17 cellular contexts compared by ENCODE assay signal in the genomic region with DNA sequence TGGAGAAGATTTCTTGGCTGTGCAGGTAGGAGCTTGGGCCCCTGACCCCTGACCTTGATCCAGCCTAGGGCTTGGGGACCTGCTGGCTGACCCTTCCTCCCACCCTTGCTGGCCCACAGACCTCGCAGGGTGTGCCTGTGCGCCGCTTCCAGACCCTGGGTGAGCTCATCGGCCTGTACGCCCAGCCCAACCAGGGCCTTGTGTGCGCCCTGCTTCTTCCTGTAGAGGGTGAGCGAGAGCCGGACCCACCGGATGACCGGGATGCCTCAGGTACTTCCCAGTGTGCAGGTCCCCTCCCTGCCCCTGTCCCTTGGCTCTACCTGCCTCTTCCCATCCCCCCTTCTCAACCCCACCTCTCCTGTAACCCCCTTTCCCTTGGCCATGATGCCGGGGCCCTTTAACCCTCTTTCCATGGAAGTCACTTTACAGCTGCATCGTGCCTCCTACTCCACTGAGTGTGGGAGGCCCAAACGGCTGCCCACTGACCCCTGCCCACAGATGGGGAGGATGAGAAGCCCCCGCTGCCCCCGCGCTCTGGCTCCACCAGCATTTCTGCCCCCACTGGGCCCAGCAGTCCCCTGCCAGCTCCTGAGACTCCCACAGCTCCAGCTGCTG. TPM values are rescaled to one million over a fixed set of nuclear protein-coding genes. Genes with fewer than 3 reads are reported as not detected.
DNase-seq lines count a peak whose midpoint lies in the region; ATAC-seq, FAIRE-seq and TF ChIP-seq lines count a peak whose summit lies in the region.
"Had no signal": no experiment of that assay in that cellular context is flagged by ENCODE, and none has a peak within 500 bp of the region (broad histone marks: within the 10 kb centered on the region; RNA-seq: fewer than 3 reads in every experiment).

No MANE protein-coding gene starts in this region.

- H3K4me1 Mint-ChIP-seq in activated naive CD8-positive, alpha-beta T cell treated with anti-CD3 and anti-CD28 coated beads, Interleukin-2, amount 10 ng/mL, durations not matched to agents 7 days and 5 days, result peaks cover 13% of the 10 kb centered on the region
- H3K4me1 Mint-ChIP-seq in activated naive CD8-positive, alpha-beta T cell treated with anti-CD3 and anti-CD28 coated beads, Interleukin-2, amount 50 U/mL, for 24 hours, result peaks cover 14% of the 10 kb centered on the region

- POLR2A ChIA-PET in activated naive CD8-positive, alpha-beta T cell treated with anti-CD3 and anti-CD28 coated beads, Interleukin-2, amount 10 ng/mL, durations not matched to agents 7 days and 5 days (lab: Charles Lee), result no interaction called here

- TF ChIP-seq EP300 in suprapubic skin (IDR thresholded peaks at IDR 0.05), result no peak

- H3K4me1 ChIP-seq in kidney (ENCODE audit: control insufficient read depth in 1 of 2, insufficient read depth in 1 of 2, low read depth in 1 of 2, low read length in 2 of 2), result peaks cover 5 to 13% of the 10 kb centered on the region in 2 donors
- H3K4me1 ChIP-seq in suprapubic skin, result peaks cover 27% of the 10 kb centered on the region

- H3K4me3 ChIP-seq in astrocyte of the cerebellum (ENCODE audit: low read depth, low read length) (no peak overlapping the region), kidney (ENCODE audit: low read length in 2 of 2) (no peak overlapping the region), suprapubic skin (no peak overlapping the region)

- no peaks in the 10 kb centered on the region for H3K27me3 ChIP-seq in suprapubic skin

- intact Hi-C loops in kidney (cut with DNase I), result no loop called here

- 84% methylated on average over 11 of the region's 16 CpGs for WGBS in suprapubic skin

- peaks cover 5% of the 10 kb centered on the region for H3K36me3 Mint-ChIP-seq in activated naive CD8-positive, alpha-beta T cell treated with anti-CD3 and anti-CD28 coated beads, Interleukin-2, amount 10 ng/mL, durations not matched to agents 7 days and 5 days
- peaks cover 6% of the 10 kb centered on the region for H3K36me3 Mint-ChIP-seq in activated naive CD8-positive, alpha-beta T cell treated with anti-CD3 and anti-CD28 coated beads, Interleukin-2, amount 50 U/mL, for 24 hours (ENCODE audit: low read depth)

- no peaks in the 10 kb centered on the region for H3K9me3 Mint-ChIP-seq in activated naive CD8-positive, alpha-beta T cell treated with anti-CD3 and anti-CD28 coated beads, Interleukin-2, amount 10 ng/mL, durations not matched to agents 7 days and 5 days
- no peaks in the 10 kb centered on the region for H3K9me3 Mint-ChIP-seq in activated naive CD8-positive, alpha-beta T cell treated with anti-CD3 and anti-CD28 coated beads, Interleukin-2, amount 50 U/mL, for 24 hours
- H3K9me3 Mint-ChIP-seq: activated naive CD4-positive, alpha-beta T cell treated with anti-CD3 and anti-CD28 coated beads, Interleukin-2, amount 50 U/mL, for 72 hours; stimulated activated naive CD8-positive, alpha-beta T cell treated with anti-CD3 and anti-CD28 coated beads, Interleukin-15, Interleukin-2, amounts not matched to agents 100 ng/mL and 50 ng/mL, for 24 hours had no signal

- no peak for FAIRE-seq in kidney (lab: Jason Lieb, UNC)

- no peak for ATAC-seq in activated naive CD8-positive, alpha-beta T cell treated with anti-CD3 and anti-CD28 coated beads, Interleukin-2, amount 10 ng/mL, durations not matched to agents 7 days and 5 days (ENCODE audit: low read depth)
- no peak for ATAC-seq in activated naive CD8-positive, alpha-beta T cell treated with anti-CD3 and anti-CD28 coated beads, Interleukin-2, amount 50 U/mL, for 24 hours
- no peak for ATAC-seq in HG02678 (IDR thresholded peaks at IDR 0.05; ENCODE audit: unreplicated experiment)
- ATAC-seq: activated naive CD4-positive, alpha-beta T cell treated with anti-CD3 and anti-CD28 coated beads, Interleukin-2, amount 50 U/mL, for 72 hours had no signal

- H3K36me3 ChIP-seq in kidney (ENCODE audit: control insufficient read depth in 1 of 2, insufficient read depth in 2 of 2, low read length in 2 of 2), result peaks cover 35 to 51% of the 10 kb centered on the region in 2 donors
- peaks cover 55% of the 10 kb centered on the region for H3K36me3 ChIP-seq in suprapubic skin

- TF ChIP-seq CTCF in astrocyte of the cerebellum (IDR thresholded peaks at IDR 0.05; ENCODE audit: low read depth, low read length, missing control alignments), result peak; percentile 12
- peak; percentile 3 for TF ChIP-seq CTCF in kidney (IDR thresholded peaks at IDR 0.05; ENCODE audit: borderline replicate concordance, extremely low read depth, insufficient read depth)
- peak in 1 of 2 donors; percentile 19 for TF ChIP-seq CTCF in suprapubic skin (IDR thresholded peaks at IDR 0.05)

- no peak overlapping the region for H3K27ac Mint-ChIP-seq in activated naive CD8-positive, alpha-beta T cell treated with anti-CD3 and anti-CD28 coated beads, Interleukin-2, amount 10 ng/mL, durations not matched to agents 7 days and 5 days
- no peak overlapping the region for H3K27ac Mint-ChIP-seq in activated naive CD8-positive, alpha-beta T cell treated with anti-CD3 and anti-CD28 coated beads, Interleukin-2, amount 50 U/mL, for 24 hours
- H3K27ac Mint-ChIP-seq: stimulated activated naive CD8-positive, alpha-beta T cell treated with anti-CD3 and anti-CD28 coated beads, Interleukin-15, Interleukin-2, amounts not matched to agents 100 ng/mL and 50 ng/mL, for 24 hours had no signal

- no peak for TF ChIP-seq POLR2A in suprapubic skin (IDR thresholded peaks at IDR 0.05)

- DNase-seq in activated naive CD8-positive, alpha-beta T cell treated with anti-CD3 and anti-CD28 coated beads, Interleukin-2, amount 10 ng/mL, durations not matched to agents 7 days and 5 days, result peak; percentile 29
- DNase-seq in activated naive CD8-positive, alpha-beta T cell treated with anti-CD3 and anti-CD28 coated beads, Interleukin-2, amount 50 U/mL, for 24 hours, result no peak
- no peak for DNase-seq in astrocyte of the cerebellum (ENCODE audit: low read depth)
- DNase-seq in kidney, result peak; percentile 73
- DNase-seq in suprapubic skin (ENCODE audit: low spot score in 2 of 2), result peak; percentile 61 to 74
- no peak for DNase-seq in activated CD4-positive, alpha-beta T cell treated with anti-CD3 and anti-CD28 coated beads, Interleukin-2, amount 50 U/mL, for 1 hour
- no peak for DNase-seq in NCI-H1930 (lab: John Stamatoyannopoulos, UW)
- DNase-seq: activated CD4-positive, alpha-beta T cell treated with anti-CD3 and anti-CD28 coated beads for 4 hours; GF-D8; KG1; OCI-M1; stimulated activated CD4-positive, alpha-beta T cell treated with anti-CD3 and anti-CD28 coated beads, Interleukin-4, amount 100 ng/mL, for 1 hour had no signal

- no peaks in the 10 kb centered on the region for H3K27me3 Mint-ChIP-seq in activated naive CD8-positive, alpha-beta T cell treated with anti-CD3 and anti-CD28 coated beads, Interleukin-2, amount 10 ng/mL, durations not matched to agents 7 days and 5 days
- no peaks in the 10 kb centered on the region for H3K27me3 Mint-ChIP-seq in activated naive CD8-positive, alpha-beta T cell treated with anti-CD3 and anti-CD28 coated beads, Interleukin-2, amount 50 U/mL, for 24 hours
- H3K27me3 Mint-ChIP-seq: stimulated activated naive CD8-positive, alpha-beta T cell treated with anti-CD3 and anti-CD28 coated beads, Interleukin-15, Interleukin-2, amounts not matched to agents 100 ng/mL and 50 ng/mL, for 24 hours had no signal

- no peak overlapping the region for H3K4me3 Mint-ChIP-seq in activated naive CD8-positive, alpha-beta T cell treated with anti-CD3 and anti-CD28 coated beads, Interleukin-2, amount 10 ng/mL, durations not matched to agents 7 days and 5 days
- H3K4me3 Mint-ChIP-seq in activated naive CD8-positive, alpha-beta T cell treated with anti-CD3 and anti-CD28 coated beads, Interleukin-2, amount 50 U/mL, for 24 hours, result no peak overlapping the region
- H3K4me3 Mint-ChIP-seq: stimulated activated naive CD8-positive, alpha-beta T cell treated with anti-CD3 and anti-CD28 coated beads, Interleukin-15, Interleukin-2, amounts not matched to agents 100 ng/mL and 50 ng/mL, for 24 hours had no signal

- in situ Hi-C loops in astrocyte of the cerebellum (cut with HindIII; ENCODE audit: low sequenced_read_pairs), result no loop called here

- H3K27ac ChIP-seq in kidney (ENCODE audit: low read depth in 2 of 2, low read length in 2 of 2) (no peak overlapping the region), suprapubic skin (no peak overlapping the region)
- H3K27ac ChIP-seq: C4-2B had no signal

- H3K9me3 ChIP-seq in kidney (ENCODE audit: control insufficient read depth in 1 of 2, low read length in 2 of 2), result no peaks in the 10 kb centered on the region
- no peaks in the 10 kb centered on the region for H3K9me3 ChIP-seq in suprapubic skin

- no peak overlapping the region for H3K9ac ChIP-seq in kidney (ENCODE audit: low read length in 2 of 2)

RNA-seq across cellular contexts. Expression of a gene that starts 3.8 kb away (rescaled TPM):
- total RNA-seq in activated naive CD8-positive, alpha-beta T cell treated with anti-CD3 and anti-CD28 coated beads, Interleukin-2, amount 10 ng/mL, durations not matched to agents 7 days and 5 days, result 100 to 1,000 TPM; 166 to 171 TPM
- total RNA-seq in kidney, result 120 TPM
- polyA plus RNA-seq in kidney (ENCODE audit: insufficient read depth, low read depth, low replicate concordance), result 39.9 TPM
- 100 to 1,000 TPM in 1 of 4 donors, 10 to 100 TPM in 3; 31.0 to 102 (median 63.1) TPM for total RNA-seq in suprapubic skin

RNA-seq across cellular contexts. Expression of a gene that starts 11.7 kb away (rescaled TPM):
- under 1 TPM in 1 of 2 experiments, not detected in 1; 0.33 TPM for total RNA-seq in activated naive CD8-positive, alpha-beta T cell treated with anti-CD3 and anti-CD28 coated beads, Interleukin-2, amount 10 ng/mL, durations not matched to agents 7 days and 5 days
- total RNA-seq in kidney, result 31.9 TPM
- polyA plus RNA-seq in kidney (ENCODE audit: insufficient read depth, low read depth, low replicate concordance), result 16.8 TPM
- total RNA-seq in suprapubic skin, result 10 to 100 TPM in 1 of 4 donors, 1 to 10 TPM in 3; 3.1 to 10.1 (median 5.1) TPM
- total RNA-seq: activated naive CD4-positive, alpha-beta T cell treated with anti-CD3 and anti-CD28 coated beads, Interleukin-2, amount 50 U/mL, for 72 hours; T-helper 1 cell treated with Interleukin-12 subunit alpha and Interleukin-12 subunit beta and Interleukin-4 antibody, amounts not matched to agents 30 ng/mL and 1 ng/mL, for 36 hours had no signal

RNA-seq across cellular contexts. Expression of a gene that starts 15.6 kb away (rescaled TPM):
- not detected for total RNA-seq in activated naive CD8-positive, alpha-beta T cell treated with anti-CD3 and anti-CD28 coated beads, Interleukin-2, amount 10 ng/mL, durations not matched to agents 7 days and 5 days
- total RNA-seq in kidney, result not detected
- polyA plus RNA-seq in kidney (ENCODE audit: insufficient read depth, low read depth, low replicate concordance), result not detected
- total RNA-seq in suprapubic skin, result not detected
- total RNA-seq: activated naive CD4-positive, alpha-beta T cell treated with anti-CD3 and anti-CD28 coated beads, Interleukin-2, amount 50 U/mL, for 72 hours; T-helper 1 cell treated with Interleukin-12 subunit alpha and Interleukin-12 subunit beta and Interleukin-4 antibody, amounts not matched to agents 30 ng/mL and 1 ng/mL, for 36 hours had no signal

RNA-seq across cellular contexts. Expression of a gene that starts 36.4 kb away (rescaled TPM):
- not detected for total RNA-seq in activated naive CD8-positive, alpha-beta T cell treated with anti-CD3 and anti-CD28 coated beads, Interleukin-2, amount 10 ng/mL, durations not matched to agents 7 days and 5 days
- total RNA-seq in kidney, result 41.2 TPM
- polyA plus RNA-seq in kidney (ENCODE audit: insufficient read depth, low read depth, low replicate concordance), result 297 TPM
- total RNA-seq in suprapubic skin, result 1 to 10 TPM in 3 of 4 donors, not detected in 1; 1.5 to 4.3 (median 4.3) TPM
- total RNA-seq: activated naive CD4-positive, alpha-beta T cell treated with anti-CD3 and anti-CD28 coated beads, Interleukin-2, amount 50 U/mL, for 72 hours; T-helper 1 cell treated with Interleukin-12 subunit alpha and Interleukin-12 subunit beta and Interleukin-4 antibody, amounts not matched to agents 30 ng/mL and 1 ng/mL, for 36 hours had no signal

Comparison
In these comparisons a context has a peak if more than half of its experiments do, and no peak if none do; other contexts are left out.
1. DNase-seq: peak in activated naive CD8-positive, alpha-beta T cell treated with anti-CD3 and anti-CD28 coated beads, Interleukin-2, amount 10 ng/mL, durations not matched to agents 7 days and 5 days (single experiment), kidney (single experiment) and suprapubic skin (2 of 2); none in activated naive CD8-positive, alpha-beta T cell treated with anti-CD3 and anti-CD28 coated beads, Interleukin-2, amount 50 U/mL, for 24 hours (single experiment), astrocyte of the cerebellum (single experiment), activated CD4-positive, alpha-beta T cell treated with anti-CD3 and anti-CD28 coated beads, Interleukin-2, amount 50 U/mL, for 1 hour (single experiment) and NCI-H1930 (0 of 2).